ENCODE assay signal across 19 cellular contexts in the genomic region with DNA sequence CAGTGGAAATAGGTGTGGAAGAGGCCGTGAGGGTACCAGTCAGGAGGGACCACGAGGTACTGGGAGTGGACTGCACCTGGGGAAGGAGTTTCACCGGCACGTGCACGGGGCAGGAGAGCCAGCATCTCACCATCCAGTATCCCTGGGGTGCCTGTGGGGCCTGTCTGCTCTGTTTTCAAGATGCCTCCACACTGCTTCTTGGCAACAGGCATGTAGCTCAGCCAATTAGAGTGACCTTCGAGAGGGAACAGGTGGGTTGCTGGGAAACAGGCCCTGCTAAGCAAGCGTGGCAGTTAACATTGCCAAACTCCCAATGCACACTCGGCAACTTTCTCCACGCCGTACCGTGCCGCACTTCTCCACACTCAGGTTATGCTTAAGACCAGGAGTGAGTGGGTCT. TPM values are rescaled to one million over a fixed set of nuclear protein-coding genes. Genes with fewer than 3 reads are reported as not detected.
DNase-seq lines count a peak whose midpoint lies in the region; ATAC-seq and TF ChIP-seq lines count a peak whose summit lies in the region.
"Had no signal": no experiment of that assay in that cellular context is flagged by ENCODE, and none has a peak within 500 bp of the region (broad histone marks: within the 10 kb centered on the region; RNA-seq: fewer than 3 reads in every experiment).

No MANE protein-coding gene starts in this region.

- no peaks in the 10 kb centered on the region for H3K79me2 ChIP-seq in H9 (ENCODE audit: insufficient read depth, low read length)
- no peaks in the 10 kb centered on the region for H3K79me2 ChIP-seq in osteoblast (ENCODE audit: insufficient read depth, low read length)

- H3K4ac ChIP-seq in H9 (ENCODE audit: low read depth, low read length): no peak overlapping the region

- no peak overlapping the region for H2BK20ac ChIP-seq in H9 (ENCODE audit: low read depth, low read length, poor library complexity, severe bottlenecking)

- H3K36me3 Mint-ChIP-seq in H9 (ENCODE audit: insufficient read depth in 1 of 3, low read depth in 3 of 3): peaks cover 0 to 17% (median 15%) of the 10 kb centered on the region in 3 experiments; a peak in 6 of 7 replicates

- no peak for ATAC-seq in GM18502 (IDR thresholded peaks at IDR 0.05; ENCODE audit: poor library complexity, unreplicated experiment)
- ATAC-seq: CD8-positive, alpha-beta T cell had no signal

- no peak overlapping the region; a peak in 1 of 5 replicates for H3K4me3 Mint-ChIP-seq in H9
- H3K4me3 Mint-ChIP-seq: CD8-positive, alpha-beta T cell had no signal

- peak overlapping the region in 2 of 3 experiments; percentile 89 to 90; a peak in 2 of 7 replicates for H3K27ac Mint-ChIP-seq in H9
- H3K27ac Mint-ChIP-seq: CD8-positive, alpha-beta T cell had no signal

- H3K79me1 ChIP-seq in H9 (ENCODE audit: insufficient read depth, low read depth, low read length, poor library complexity, severe bottlenecking): no peaks in the 10 kb centered on the region

- no peak overlapping the region for H3K9ac ChIP-seq in H9 (ENCODE audit: extremely low read depth, insufficient read length, low read length)
- H3K9ac ChIP-seq: KMS-11 had no signal

- no peak overlapping the region for H2BK120ac ChIP-seq in H9 (ENCODE audit: low read depth, low read length, poor library complexity, severe bottlenecking)

- no peak overlapping the region for H3K4me3 ChIP-seq in osteoblast (ENCODE audit: insufficient read depth, low read length)
- H3K4me3 ChIP-seq: HAP-1, SJCRH30 had no signal

- no peaks in the 10 kb centered on the region; a peak in 1 of 5 replicates for H3K9me3 Mint-ChIP-seq in H9
- H3K9me3 Mint-ChIP-seq: CD8-positive, alpha-beta T cell had no signal

- no peaks in the 10 kb centered on the region for H3K23me2 ChIP-seq in H9 (ENCODE audit: insufficient read length, low read depth, low read length, poor library complexity, severe bottlenecking)

- H4K5ac ChIP-seq in H9 (ENCODE audit: insufficient read length, low read depth, low read length): no peak overlapping the region

- H4K91ac ChIP-seq in H9 (ENCODE audit: insufficient read length, low read depth, low read length): no peak overlapping the region

- no peak overlapping the region for H3T11ph ChIP-seq in H9 (ENCODE audit: low read length)

- H4K8ac ChIP-seq in H9 (replicated peaks; ENCODE audit: insufficient read length, low read depth, low read length): no peak overlapping the region

- H2AK5ac ChIP-seq in H9 (ENCODE audit: insufficient read length, low read length): no peak overlapping the region

- no peak overlapping the region for H2BK5ac ChIP-seq in H9 (ENCODE audit: insufficient read length, low read length)

- no peak overlapping the region for H3K18ac ChIP-seq in H9 (ENCODE audit: insufficient read length, low read depth, low read length)

- H2AFZ ChIP-seq in H9 (ENCODE audit: low read length) (no peak overlapping the region), osteoblast (ENCODE audit: low read length) (no peak overlapping the region)

- peak; percentile 32 for DNase-seq in NCI-H2171 treated with DMSO at 0.1 percent for 48 hours (lab: John Stamatoyannopoulos, UW)
- no peak for DNase-seq in NCI-H2171 (lab: John Stamatoyannopoulos, UW)
- no peak for DNase-seq in H9
- DNase-seq in cerebellar cortex (ENCODE audit: low spot score): peak; percentile 83
- peak; percentile 73 for DNase-seq in osteoblast (ENCODE audit: insufficient read length, low spot score, missing footprints)
- DNase-seq in NCI-H187 treated with DMSO at 0.1 percent for 48 hours (lab: John Stamatoyannopoulos, UW): no peak
- DNase-seq in NCI-H524 treated with DMSO at 0.1 percent for 48 hours (lab: John Stamatoyannopoulos, UW): no peak
- DNase-seq: 8988T; CD8-positive, alpha-beta T cell; EL; NCI-H1105; NCI-H146; NCI-H2227 treated with DMSO at 0.1 percent for 48 hours; NCI-H510A; NCI-H748 treated with DMSO at 0.1 percent for 48 hours; SJCRH30 had no signal

- no peak overlapping the region for H2BK12ac ChIP-seq in H9 (ENCODE audit: insufficient read length, low read depth, low read length)

- no peak overlapping the region for H2BK15ac ChIP-seq in H9 (ENCODE audit: low read depth, low read length)

- H3K36me3 ChIP-seq in osteoblast (ENCODE audit: insufficient read depth, low read length): peaks cover 3% of the 10 kb centered on the region
- H3K36me3 ChIP-seq: SJCRH30 had no signal

- H3K9me3 ChIP-seq in H9 (ENCODE audit: control insufficient read depth, low read depth, low read length) (peaks cover 5% of the 10 kb centered on the region), osteoblast (ENCODE audit: low read depth, low read length) (no peaks in the 10 kb centered on the region)
- H3K9me3 ChIP-seq: HAP-1, SJCRH30 had no signal

- H3K27me3 ChIP-seq in H9 (ENCODE audit: insufficient read depth, low read length): no peaks in the 10 kb centered on the region
- H3K27me3 ChIP-seq in osteoblast (ENCODE audit: insufficient read depth, low read length): no peaks in the 10 kb centered on the region
- H3K27me3 ChIP-seq: SJCRH30 had no signal

- no peak overlapping the region for H3K56ac ChIP-seq in H9 (ENCODE audit: insufficient read length, low read depth, low read length)

- no peak overlapping the region for H3K23ac ChIP-seq in H9 (ENCODE audit: insufficient read length, low read depth, low read length)

- TF ChIP-seq CTCF in H9 (conservative IDR thresholded peaks at IDR 0.05): no peak
- no peak for TF ChIP-seq CTCF in osteoblast (IDR thresholded peaks at IDR 0.05; ENCODE audit: extremely low read depth, low read depth, low read length)

- no peak overlapping the region for H3K14ac ChIP-seq in H9 (ENCODE audit: insufficient read depth, low read length)

- H3K4me1 ChIP-seq in H9 (ENCODE audit: insufficient read depth, low read length) (no peaks in the 10 kb centered on the region), osteoblast (ENCODE audit: insufficient read depth, low read length) (no peaks in the 10 kb centered on the region)
- H3K4me1 ChIP-seq: HAP-1, SJCRH30 had no signal

- peaks cover 11 to 20% of the 10 kb centered on the region in 2 experiments for H3K4me1 Mint-ChIP-seq in H9

- H3K27me3 Mint-ChIP-seq in H9 (ENCODE audit: low read depth): no peaks in the 10 kb centered on the region

- no peak overlapping the region for H3K4me2 ChIP-seq in H9 (ENCODE audit: insufficient read depth, insufficient read length, low read length)
- H3K4me2 ChIP-seq in osteoblast (ENCODE audit: insufficient read depth, low read length): no peak overlapping the region
- H3K4me2 ChIP-seq: KMS-11 had no signal

- H3K27ac ChIP-seq in H9 (ENCODE audit: insufficient read length, low read depth, low read length) (no peak overlapping the region), osteoblast (ENCODE audit: low read depth, low read length) (no peak overlapping the region)
- H3K27ac ChIP-seq: KMS-11, SJCRH30 had no signal

- H4K20me1 ChIP-seq in H9 (ENCODE audit: control insufficient read depth, insufficient read depth, insufficient read length): no peaks in the 10 kb centered on the region
- no peaks in the 10 kb centered on the region for H4K20me1 ChIP-seq in osteoblast (ENCODE audit: insufficient read depth, low read length)

- WGBS in H9 (ENCODE audit: extremely low coverage, insufficient read length, low lambda C conversion rate): no CpG with 5 or more reads among the region's 12 CpGs

RNA-seq across cellular contexts. Expression of a gene that starts 17.7 kb away (rescaled TPM):
- total RNA-seq in H9 (2021): 8.4 and 8.9 TPM in 2 replicates
- 1.4 and 1.5 TPM in 2 replicates for total RNA-seq in osteoblast

Comparison
In these comparisons a context has a peak if more than half of its experiments do, and no peak if none do; other contexts are left out.
1. DNase-seq: peak in NCI-H2171 treated with DMSO at 0.1 percent for 48 hours (single experiment), cerebellar cortex (single experiment) and osteoblast (single experiment); none in NCI-H2171 (single experiment), H9 (single experiment), NCI-H187 treated with DMSO at 0.1 percent for 48 hours (single experiment) and NCI-H524 treated with DMSO at 0.1 percent for 48 hours (single experiment).